Comparison of ENCODE assay signal across 18 cellular contexts in the genomic region with DNA sequence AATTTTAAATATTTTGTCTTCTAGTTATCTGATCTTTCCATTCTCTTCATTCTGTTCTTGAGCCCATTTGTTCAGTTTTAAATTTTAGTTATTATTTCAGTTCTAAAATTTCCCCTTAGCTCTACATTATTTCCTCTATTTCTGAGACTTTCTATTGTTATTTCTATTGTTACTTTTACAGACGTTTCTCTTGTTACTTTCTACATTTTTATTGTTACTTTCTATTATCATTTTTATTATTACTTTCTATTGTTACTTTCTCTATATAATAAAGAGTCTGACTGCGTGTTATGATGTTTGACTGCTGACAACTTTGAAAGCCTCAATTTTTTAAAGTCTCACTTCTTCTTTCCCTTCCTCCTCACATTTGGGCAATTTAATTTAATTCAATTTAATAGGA.
A peak's percentile ranks its signal among the peaks of the same experiment; 100 is the strongest.
DNase-seq lines count a peak whose midpoint lies in the region; TF ChIP-seq lines count a peak whose summit lies in the region.
"Had no signal": no experiment of that assay in that cellular context is flagged by ENCODE, and none has a peak within 500 bp of the region (broad histone marks: within the 10 kb centered on the region; RNA-seq: fewer than 3 reads in every experiment).

No MANE protein-coding gene starts in this region.

- H3K79me2 ChIP-seq in Karpas-422 (ENCODE audit: low read length), result no peaks in the 10 kb centered on the region
- no peaks in the 10 kb centered on the region for H3K79me2 ChIP-seq in SU-DHL-6 (ENCODE audit: insufficient read depth, low read length)

- H4K20me1 ChIP-seq in Karpas-422 (ENCODE audit: insufficient read depth, low read depth, low read length) (no peaks in the 10 kb centered on the region), SU-DHL-6 (ENCODE audit: low read depth, low read length) (no peaks in the 10 kb centered on the region)
- H4K20me1 ChIP-seq: BLaER1 treated with 17β-estradiol and CSF1 and Interleukin-3, amounts not matched to agents 10 nM and 100 nM had no signal

- H3K27ac ChIP-seq in HEK293 (ENCODE audit: extremely low read depth, low read depth, low read length) (no peak overlapping the region), Karpas-422 (ENCODE audit: low read length) (no peak overlapping the region), SU-DHL-6 (ENCODE audit: low read depth, low read length) (no peak overlapping the region)
- H3K27ac ChIP-seq: A549; BLaER1 treated with 17β-estradiol and CSF1 and Interleukin-3, amounts not matched to agents 10 nM and 100 nM; C4-2B had no signal

- H3K4me2 ChIP-seq in Karpas-422 (ENCODE audit: low read depth, low read length, poor library complexity, severe bottlenecking) (no peak overlapping the region), SU-DHL-6 (ENCODE audit: low read depth, low read length, poor library complexity, severe bottlenecking) (no peak overlapping the region)
- H3K4me2 ChIP-seq: A549; BLaER1 treated with 17β-estradiol and CSF1 and Interleukin-3, amounts not matched to agents 10 nM and 100 nM had no signal

- H3K9me2 ChIP-seq in Karpas-422 (replicated peaks; ENCODE audit: insufficient read depth, low read length) (no peaks in the 10 kb centered on the region), SU-DHL-6 (replicated peaks; ENCODE audit: insufficient read depth, low read length) (no peaks in the 10 kb centered on the region)

- no peak for DNase-seq in Karpas-422
- DNase-seq in cortex of kidney (lab: John Stamatoyannopoulos, UW), result no peak
- DNase-seq in activated CD4-positive, alpha-beta T cell treated with anti-CD3 and anti-CD28 coated beads, Interleukin-2, amount 50 U/mL, for 48 hours, result no peak
- no peak for DNase-seq in SKM-1 (lab: John Stamatoyannopoulos, UW; ENCODE audit: unreplicated experiment)
- DNase-seq: 8988T; AML-193; Caco-2; Calu3; CD4-positive, alpha-beta T cell; CD8-positive, alpha-beta T cell; DMS79 treated with DMSO at 0.1 percent for 48 hours; GDM1 had no signal

- H3K9me3 ChIP-seq in HEK293 (ENCODE audit: control insufficient read depth, insufficient read depth, low read depth, low read length), result no peaks in the 10 kb centered on the region
- H3K9me3 ChIP-seq in Karpas-422 (ENCODE audit: low read length), result peaks cover 6% of the 10 kb centered on the region; the same call in 1 of the 2 replicates
- H3K9me3 ChIP-seq in SU-DHL-6 (ENCODE audit: insufficient read depth, low read length), result peaks cover 4% of the 10 kb centered on the region; the same call in 1 of the 2 replicates
- H3K9me3 ChIP-seq: A549, Caco-2 had no signal

- H3K9ac ChIP-seq in Karpas-422 (ENCODE audit: low read length) (no peak overlapping the region), SU-DHL-6 (ENCODE audit: low read length) (no peak overlapping the region)
- H3K9ac ChIP-seq: BLaER1 treated with 17β-estradiol and CSF1 and Interleukin-3, amounts not matched to agents 10 nM and 100 nM had no signal

- no peaks in the 10 kb centered on the region for H3K27me3 ChIP-seq in Karpas-422 (ENCODE audit: low read length)
- H3K27me3 ChIP-seq in SU-DHL-6 (ENCODE audit: low read length), result no peaks in the 10 kb centered on the region
- H3K27me3 ChIP-seq: BLaER1 treated with 17β-estradiol and CSF1 and Interleukin-3, amounts not matched to agents 10 nM and 100 nM had no signal

- no peaks in the 10 kb centered on the region for H3F3A ChIP-seq in SU-DHL-6 (ENCODE audit: insufficient read depth)

- H3K4me1 ChIP-seq in HEK293 (ENCODE audit: control insufficient read depth, insufficient read depth, low read length), result no peaks in the 10 kb centered on the region
- peaks cover under 1% of the 10 kb centered on the region; the same call in 1 of the 2 replicates for H3K4me1 ChIP-seq in Karpas-422 (ENCODE audit: low read length)
- H3K4me1 ChIP-seq: A549; BLaER1 treated with 17β-estradiol and CSF1 and Interleukin-3, amounts not matched to agents 10 nM and 100 nM; Caco-2 had no signal

- H3K4me3 ChIP-seq in HEK293 (ENCODE audit: low read depth, low read length) (no peak overlapping the region), Karpas-422 (ENCODE audit: low read length) (no peak overlapping the region), SU-DHL-6 (ENCODE audit: insufficient read depth, low read length, poor library complexity, severe bottlenecking) (no peak overlapping the region)
- H3K4me3 ChIP-seq: A549; BLaER1 treated with 17β-estradiol and CSF1 and Interleukin-3, amounts not matched to agents 10 nM and 100 nM; GM12878 had no signal

- CTCF ChIA-PET in HEK293 (lab: Yijun Ruan, JAX), result no interaction called here

- TF ChIP-seq CTCF in HEK293 (tag by site-specific recombination; IDR thresholded peaks at IDR 0.05) (no peak), SU-DHL-6 (IDR thresholded peaks at IDR 0.05; ENCODE audit: insufficient read depth, low read length, poor library complexity, severe bottlenecking) (no peak)

- H2AFZ ChIP-seq in Karpas-422 (ENCODE audit: low read length), result peak overlapping the region; percentile 86
- peak overlapping the region; percentile 34 for H2AFZ ChIP-seq in SU-DHL-6 (ENCODE audit: low read depth, low read length, severe bottlenecking)

- H3K36me3 ChIP-seq in HEK293 (ENCODE audit: control insufficient read depth in 2 of 2, insufficient read depth in 1 of 2, low read length in 2 of 2), result no peaks in the 10 kb centered on the region
- peaks cover 4% of the 10 kb centered on the region for H3K36me3 ChIP-seq in Karpas-422 (ENCODE audit: insufficient read depth, low read length)
- no peaks in the 10 kb centered on the region for H3K36me3 ChIP-seq in SU-DHL-6 (ENCODE audit: low read length)
- H3K36me3 ChIP-seq: BLaER1 treated with 17β-estradiol and CSF1 and Interleukin-3, amounts not matched to agents 10 nM and 100 nM had no signal

- POLR2A ChIA-PET in HEK293 (lab: Yijun Ruan, JAX), result no interaction called here

TF ChIP-seq in HEK293, 187 proteins besides CTCF, POLR2A, EP300 and RAD21:
- no peak for TF ChIP-seq GFI1B (tag by site-specific recombination; IDR thresholded peaks at IDR 0.05)
- peak; percentile 96 for TF ChIP-seq PRDM1 (tag by site-specific recombination; IDR thresholded peaks at IDR 0.05)
TF ChIP-seq in HEK293: peak in this region for 1.
